ENCODE assay signal across 25 cellular contexts in genomic region chr12:1466481-1467260, GRCh38.
"Had no signal": no experiment of that assay in that cellular context is flagged by ENCODE, and none has a peak within 500 bp of the region (broad histone marks: within the 10 kb centered on the region; RNA-seq: fewer than 3 reads in every experiment).

No MANE protein-coding gene starts in this region.

- DNase-seq: activated CD4-positive, alpha-beta memory T cell treated with anti-CD3 and anti-CD28 coated beads, Interleukin-2, amount 10 ng/mL, durations not matched to agents 7 days and 5 days; activated CD4-positive, alpha-beta T cell treated with anti-CD3 and anti-CD28 coated beads for 36 hours; activated CD4-positive, alpha-beta T cell treated with anti-CD3 and anti-CD28 coated beads, Interleukin-2, amount 50 U/mL, for 1 hour; activated gamma-delta T cell treated with Interleukin-2 at 50 U/mL for 16 hours; activated naive CD4-positive, alpha-beta T cell treated with anti-CD3 and anti-CD28 coated beads, Interleukin-2, amount 10 ng/mL, durations not matched to agents 7 days and 5 days; activated naive CD8-positive, alpha-beta T cell treated with anti-CD3 and anti-CD28 coated beads for 36 hours; activated T-cell treated with anti-CD3 and anti-CD28 coated beads for 4 hours; activated T-cell treated with anti-CD3 and anti-CD28 coated beads, Interleukin-2, amount 50 U/mL, for 48 hours; anterior cingulate cortex; MM.1S; NCI-H1105; NCI-H1436; NCI-H1694 treated with DMSO at 0.1 percent for 48 hours; NCI-H2029 treated with DMSO at 0.1 percent for 48 hours; NCI-H2227 treated with DMSO at 0.1 percent for 48 hours; NCI-H510A; NCI-H526 treated with DMSO at 0.1 percent for 48 hours; NK-92 treated with Interleukin-12 subunit alpha and Interleukin-12 subunit beta, amount 100 ng/mL, for 24 hours; OCI-M1; Right ventricle myocardium superior; SJCRH30; SK-N-SH; T-helper 1 cell had no signal

- H3K4me3 ChIP-seq: SJCRH30 had no signal

- H3K27ac ChIP-seq: RWPE1, SJCRH30, VCaP had no signal

- H3K9ac ChIP-seq: SK-N-SH had no signal

- H3K27me3 ChIP-seq: SJCRH30 had no signal

- H3K9me2 ChIP-seq: SK-N-SH had no signal

- H3K4me2 ChIP-seq: SK-N-SH had no signal

- H3K9me3 ChIP-seq: SJCRH30, SK-N-SH had no signal

- H3K4me1 ChIP-seq: SJCRH30 had no signal
